8 cellular contexts compared by ENCODE assay signal in genomic region chr1:198937231-198938031, GRCh38.
DNase-seq lines count a peak whose midpoint lies in the region; ATAC-seq, FAIRE-seq and TF ChIP-seq lines count a peak whose summit lies in the region.

No MANE protein-coding gene starts in this region.

- BruUV-seq in IMR-90 (replicated peaks; lab: Mats Ljungman, UMichigan) = no TSS peak

- no peaks in the 10 kb centered on the region for H3K36me3 ChIP-seq in GM06990 (ENCODE audit: control insufficient read depth, insufficient read depth, low read length)
- no peaks in the 10 kb centered on the region for H3K36me3 ChIP-seq in IMR-90 (ENCODE audit: control insufficient read depth, insufficient read depth, low read length)
- H3K36me3 ChIP-seq in right atrium auricular region = no peaks in the 10 kb centered on the region

- peak overlapping the region in 1 of 2 experiments; percentile 62; a peak in 1 of 4 replicates for H4K8ac ChIP-seq in IMR-90 (ENCODE audit: low read depth in 2 of 2, low read length in 2 of 2)

- H4K5ac ChIP-seq in IMR-90 (ENCODE audit: low read depth, low read length) = 0 out of 2 replicates have a peak overlapping the region, but pooled peaks have one; percentile 61

- peak overlapping the region; percentile 78 for H2BK120ac ChIP-seq in IMR-90 (ENCODE audit: low read depth, low read length)

- peak overlapping the region; percentile 70 for H2AFZ ChIP-seq in IMR-90 (replicated peaks; ENCODE audit: low read length, poor library complexity)

- peak overlapping the region; percentile 64 for H3K4me2 ChIP-seq in IMR-90 (ENCODE audit: low read depth, low read length)

- ATAC-seq in GM21737 (IDR thresholded peaks at IDR 0.05; ENCODE audit: unreplicated experiment) = peak; percentile 72
- peak; percentile 90 for ATAC-seq in IMR-90 (ENCODE audit: low read depth)

- no peak overlapping the region; the same call in 2 of the 3 replicates for H2BK15ac ChIP-seq in IMR-90 (ENCODE audit: low read depth, low read length)

- in situ Hi-C loops in IMR-90 (cut with MboI; ENCODE audit: low sequenced_read_pairs) = no loop called here
- in situ Hi-C loops in astrocyte of the cerebellum (cut with HindIII; ENCODE audit: low sequenced_read_pairs) = no loop called here

- peaks cover 4% of the 10 kb centered on the region; the same call in 1 of the 2 replicates for H4K20me1 ChIP-seq in IMR-90 (ENCODE audit: insufficient read depth, low read length)

- H3K4me3 ChIP-seq in GM06990 (replicated peaks; ENCODE audit: low read depth, low read length) (peak overlapping the region; percentile 76), IMR-90 (ENCODE audit: insufficient read depth, low read depth, low read length) (peak overlapping the region; percentile 89), astrocyte of the cerebellum (ENCODE audit: low read depth, low read length) (peak overlapping the region; percentile 74), right atrium auricular region (peak overlapping the region; percentile 44 to 59)

- TF ChIP-seq POLR2A in IMR-90 (IDR thresholded peaks at IDR 0.05; ENCODE audit: low read depth, low read length) = peak; percentile 95

- intact Hi-C loops in IMR-90 (cut with micrococcal nuclease) = loop anchor here (1.0 to 5.0 kb wide), 5 partner anchors 165 to 615 kb away; no protein-coding TSS in a partner anchor

- dilution Hi-C loops in IMR-90 (cut with HindIII; ENCODE audit: low sequenced_read_pairs, unreplicated experiment) = no loop called here

- peak overlapping the region; percentile 92 for H2BK5ac ChIP-seq in IMR-90 (ENCODE audit: low read depth, low read length, poor library complexity, severe bottlenecking)

- 0% methylated on average over 1 of the region's 5 CpGs; no CpG with 5 or more reads in 1 of the 2 experiments for WGBS in IMR-90 (ENCODE audit: extremely low coverage in 2 of 2, insufficient read length in 1 of 2), 2 experiments

- H2BK20ac ChIP-seq in IMR-90 (ENCODE audit: low read depth, low read length) = no peak overlapping the region

- peak overlapping the region; percentile 99 for H3K23ac ChIP-seq in IMR-90 (ENCODE audit: low read depth, low read length)

- CTCF ChIA-PET in IMR-90 (lab: Yijun Ruan, JAX) = interaction anchor here (0.8 kb wide), 1 partner anchor 176 kb away, joined by 3 read pairs; no protein-coding TSS in a partner anchor

- H3K9me3 ChIP-seq in IMR-90 (ENCODE audit: control insufficient read depth, insufficient read depth, low read length) = no peaks in the 10 kb centered on the region
- H3K9me3 ChIP-seq in right atrium auricular region = no peaks in the 10 kb centered on the region

- H3K4ac ChIP-seq in IMR-90 (ENCODE audit: low read depth, low read length) = peak overlapping the region; percentile 92

- no peaks in the 10 kb centered on the region for H3K27me3 ChIP-seq in GM06990 (replicated peaks; ENCODE audit: control insufficient read depth, insufficient read depth, low read length)
- H3K27me3 ChIP-seq in IMR-90 (ENCODE audit: control insufficient read depth, insufficient read depth, low read length) = no peaks in the 10 kb centered on the region
- no peaks in the 10 kb centered on the region for H3K27me3 ChIP-seq in right atrium auricular region

- H3K56ac ChIP-seq in IMR-90 (ENCODE audit: extremely low read depth, insufficient read depth, low read length) = peak overlapping the region; percentile 92

- peak; percentile 98 for FAIRE-seq in RCC 7860 (lab: Jason Lieb, UNC)

- peak overlapping the region; percentile 97 for H3K9ac ChIP-seq in IMR-90 (ENCODE audit: low read depth, low read length)

- peak; percentile 69 for DNase-seq in GM06990 (ENCODE audit: extremely low read depth, insufficient read length)
- DNase-seq in IMR-90 = peak; percentile 95
- peak; percentile 96 for DNase-seq in RCC 7860 (ENCODE audit: low spot score)
- DNase-seq in astrocyte of the cerebellum (ENCODE audit: low read depth) = peak; percentile 89
- peak; percentile 70 for DNase-seq in right atrium auricular region (ENCODE audit: low spot score)
- DNase-seq in putamen (ENCODE audit: low spot score) = peak; percentile 96
- DNase-seq in GOT3 (lab: John Stamatoyannopoulos, UW) = no peak

- H2AK5ac ChIP-seq in IMR-90 (ENCODE audit: low read depth, low read length) = peak overlapping the region; percentile 73; the same call in 1 of the 2 replicates

- 0 out of 4 replicates have a peak, but pooled peaks cover 0 to 3% of the 10 kb centered on the region in 2 experiments for H3K79me1 ChIP-seq in IMR-90 (ENCODE audit: low read depth in 1 of 2, low read length in 2 of 2)

- H3K27ac ChIP-seq in IMR-90 (ENCODE audit: insufficient read depth, low read length) = peak overlapping the region; percentile 92
- H3K27ac ChIP-seq in right atrium auricular region = peak overlapping the region; percentile 73 to 76

- H4K91ac ChIP-seq in IMR-90 (ENCODE audit: insufficient read depth, low read depth, low read length) = peak overlapping the region; percentile 83

- H3K4me1 ChIP-seq in IMR-90 (ENCODE audit: control insufficient read depth, insufficient read depth, low read length) = no peaks in the 10 kb centered on the region; the same call in 1 of the 2 replicates
- peaks cover 0 to 21% of the 10 kb centered on the region in 2 donors for H3K4me1 ChIP-seq in right atrium auricular region

- H3K9me1 ChIP-seq in IMR-90 (ENCODE audit: insufficient read depth, low read length) = no peaks in the 10 kb centered on the region

- peak overlapping the region; percentile 96 for H3K14ac ChIP-seq in IMR-90 (replicated peaks; ENCODE audit: low read depth, low read length)

- H2AK9ac ChIP-seq in IMR-90 (replicated peaks; ENCODE audit: low read depth, low read length, poor library complexity) = peak overlapping the region; percentile 38

- POLR2A ChIA-PET in IMR-90 (lab: Charles Lee; ENCODE audit: unreplicated experiment) = no interaction called here

- H3K18ac ChIP-seq in IMR-90 (ENCODE audit: low read depth, low read length) = peak overlapping the region; percentile 67; the same call in 1 of the 2 replicates

- 0 out of 2 replicates have a peak, but pooled peaks have one; percentile 18 for TF ChIP-seq RAD21 in IMR-90 (IDR thresholded peaks at IDR 0.05; ENCODE audit: low read length)

- TF ChIP-seq CTCF in GM06990 (IDR thresholded peaks at IDR 0.05; ENCODE audit: insufficient read depth, low read length, poor library complexity, severe bottlenecking) (no peak), IMR-90 (conservative IDR thresholded peaks at IDR 0.05; ENCODE audit: low read depth, low read length) (no peak), astrocyte of the cerebellum (IDR thresholded peaks at IDR 0.05; ENCODE audit: low read depth, low read length, missing control alignments) (no peak), right atrium auricular region (IDR thresholded peaks at IDR 0.05) (no peak)

TF ChIP-seq in IMR-90, 13 proteins besides CTCF, POLR2A, EP300 and RAD21:
- no peak for TF ChIP-seq RCOR1 (IDR thresholded peaks at IDR 0.05; ENCODE audit: insufficient replicate concordance, low read length)
- TF ChIP-seq MAZ (IDR thresholded peaks at IDR 0.05; ENCODE audit: borderline replicate concordance, low read depth, low read length) = no peak
- TF ChIP-seq FOS (IDR thresholded peaks at IDR 0.05; ENCODE audit: low read depth, low read length) = 0 out of 2 replicates have a peak, but pooled peaks have one; percentile 34
- no peak for TF ChIP-seq SMC3 (IDR thresholded peaks at IDR 0.05; ENCODE audit: low read depth, low read length)
- no peak for TF ChIP-seq ELK1 (IDR thresholded peaks at IDR 0.05; ENCODE audit: borderline replicate concordance, low read depth, low read length)
- no peak; the same call in 1 of the 2 replicates for TF ChIP-seq CHD1 (IDR thresholded peaks at IDR 0.05; ENCODE audit: low read depth, low read length)
- TF ChIP-seq NFE2L2 (IDR thresholded peaks at IDR 0.05; ENCODE audit: low read depth, low read length) = no peak
- TF ChIP-seq CEBPB (IDR thresholded peaks at IDR 0.05; ENCODE audit: low read depth, low read length) = no peak
- TF ChIP-seq BHLHE40 (IDR thresholded peaks at IDR 0.05; ENCODE audit: low read depth, low read length) = no peak
- TF ChIP-seq MXI1 (IDR thresholded peaks at IDR 0.05; ENCODE audit: borderline replicate concordance, low read depth, low read length) = no peak
- TF ChIP-seq MAFK (IDR thresholded peaks at IDR 0.05; ENCODE audit: low read depth, low read length) = no peak
- TF ChIP-seq RFX5 (IDR thresholded peaks at IDR 0.05; ENCODE audit: low read depth, low read length) = no peak
- TF ChIP-seq, protein P1, sequence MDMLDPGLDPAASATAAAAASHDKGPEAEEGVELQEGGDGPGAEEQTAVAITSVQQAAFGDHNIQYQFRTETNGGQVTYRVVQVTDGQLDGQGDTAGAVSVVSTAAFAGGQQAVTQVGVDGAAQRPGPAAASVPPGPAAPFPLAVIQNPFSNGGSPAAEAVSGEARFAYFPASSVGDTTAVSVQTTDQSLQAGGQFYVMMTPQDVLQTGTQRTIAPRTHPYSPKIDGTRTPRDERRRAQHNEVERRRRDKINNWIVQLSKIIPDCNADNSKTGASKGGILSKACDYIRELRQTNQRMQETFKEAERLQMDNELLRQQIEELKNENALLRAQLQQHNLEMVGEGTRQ (IDR thresholded peaks at IDR 0.05; ENCODE audit: low read depth, low read length) = peak; percentile 92
